8 cellular contexts compared by ENCODE assay signal in genomic region chr17:9768381-9768934, GRCh38. TPM values are rescaled to one million over a fixed set of nuclear protein-coding genes. Genes with fewer than 3 reads are reported as not detected.
DNase-seq lines count a peak whose midpoint lies in the region; ATAC-seq, FAIRE-seq and TF ChIP-seq lines count a peak whose summit lies in the region.
"Had no signal": no experiment of that assay in that cellular context is flagged by ENCODE, and none has a peak within 500 bp of the region (broad histone marks: within the 10 kb centered on the region; RNA-seq: fewer than 3 reads in every experiment).

No MANE protein-coding gene starts in this region.

- CTCF ChIA-PET in WTC11 (lab: Charles Lee): interaction anchor here (0.6 to 1.9 kb wide), 47 partner anchors 8 to 718 kb away, joined by 3 to 31 read pairs (median 4); partner anchors contain the start of genes CFAP52, DHRS7C and STX8

- ATAC-seq in WTC11: no peak
- no peak for ATAC-seq in GM19395 (IDR thresholded peaks at IDR 0.05; ENCODE audit: unreplicated experiment)

- no peaks in the 10 kb centered on the region for H3K36me3 Mint-ChIP-seq in WTC11

- FAIRE-seq in G401.6 (lab: Jason Lieb, UNC): peak; percentile 79

- H3K27ac Mint-ChIP-seq in WTC11: no peak overlapping the region

- H3K4me3 ChIP-seq in KMS-11 (IDR thresholded peaks at IDR 0.05; ENCODE audit: insufficient read depth, low read depth, low read length): no peak overlapping the region
- H3K4me3 ChIP-seq: SK-N-MC had no signal

- no peaks in the 10 kb centered on the region for H3K36me3 ChIP-seq in KMS-11 (ENCODE audit: insufficient read depth)

- no peak overlapping the region for H3K4me3 Mint-ChIP-seq in WTC11

- H3K9me3 Mint-ChIP-seq in WTC11: no peaks in the 10 kb centered on the region

- TF ChIP-seq CTCF in KMS-11 (conservative IDR thresholded peaks at IDR 0.05; ENCODE audit: low read depth, low read length): peak; percentile 41; the same call in 1 of the 2 replicates
- peak; percentile 67 for TF ChIP-seq CTCF in WTC11 (IDR thresholded peaks at IDR 0.05)

- DNase-seq in WTC11 (ENCODE audit: low spot score): no peak
- peak; percentile 20 for DNase-seq in iris pigment epithelial cell (ENCODE audit: low read depth)
- DNase-seq in NCI-H446 treated with DMSO at 0.1 percent for 48 hours (lab: John Stamatoyannopoulos, UW): no peak
- no peak for DNase-seq in stimulated activated CD4-positive, alpha-beta T cell treated with anti-CD3 and anti-CD28 coated beads, Interleukin-2, amount 100 ng/mL, for 48 hours

- no peaks in the 10 kb centered on the region for H3K4me1 ChIP-seq in KMS-11 (ENCODE audit: low read depth, poor library complexity, severe bottlenecking)

- H3K27me3 ChIP-seq in KMS-11 (ENCODE audit: insufficient read depth, low read depth): no peaks in the 10 kb centered on the region

- H4K20me1 ChIP-seq in KMS-11 (ENCODE audit: insufficient read depth): no peaks in the 10 kb centered on the region

- H3K27ac ChIP-seq in KMS-11: no peak overlapping the region
- H3K27ac ChIP-seq: SK-N-MC had no signal

- no peak overlapping the region for H3K4me2 ChIP-seq in KMS-11

- no peaks in the 10 kb centered on the region for H3K79me2 ChIP-seq in KMS-11 (ENCODE audit: insufficient read depth, low read depth)

- POLR2A ChIA-PET in WTC11 (lab: Charles Lee): no interaction called here

- H3K27me3 Mint-ChIP-seq in WTC11 (ENCODE audit: low read depth): peaks cover 4% of the 10 kb centered on the region; the same call in 1 of the 2 replicates

- no peak overlapping the region for H2AFZ ChIP-seq in KMS-11 (ENCODE audit: low read depth)

- no peaks in the 10 kb centered on the region for H3K4me1 Mint-ChIP-seq in WTC11

- H3K9ac ChIP-seq in KMS-11: no peak overlapping the region

TF ChIP-seq in WTC11, 78 proteins besides CTCF, POLR2A, EP300 and RAD21:
- TF ChIP-seq NFE2L1 (CRISPR knock-in tag; IDR thresholded peaks at IDR 0.05): no peak
- TF ChIP-seq, protein P1, sequence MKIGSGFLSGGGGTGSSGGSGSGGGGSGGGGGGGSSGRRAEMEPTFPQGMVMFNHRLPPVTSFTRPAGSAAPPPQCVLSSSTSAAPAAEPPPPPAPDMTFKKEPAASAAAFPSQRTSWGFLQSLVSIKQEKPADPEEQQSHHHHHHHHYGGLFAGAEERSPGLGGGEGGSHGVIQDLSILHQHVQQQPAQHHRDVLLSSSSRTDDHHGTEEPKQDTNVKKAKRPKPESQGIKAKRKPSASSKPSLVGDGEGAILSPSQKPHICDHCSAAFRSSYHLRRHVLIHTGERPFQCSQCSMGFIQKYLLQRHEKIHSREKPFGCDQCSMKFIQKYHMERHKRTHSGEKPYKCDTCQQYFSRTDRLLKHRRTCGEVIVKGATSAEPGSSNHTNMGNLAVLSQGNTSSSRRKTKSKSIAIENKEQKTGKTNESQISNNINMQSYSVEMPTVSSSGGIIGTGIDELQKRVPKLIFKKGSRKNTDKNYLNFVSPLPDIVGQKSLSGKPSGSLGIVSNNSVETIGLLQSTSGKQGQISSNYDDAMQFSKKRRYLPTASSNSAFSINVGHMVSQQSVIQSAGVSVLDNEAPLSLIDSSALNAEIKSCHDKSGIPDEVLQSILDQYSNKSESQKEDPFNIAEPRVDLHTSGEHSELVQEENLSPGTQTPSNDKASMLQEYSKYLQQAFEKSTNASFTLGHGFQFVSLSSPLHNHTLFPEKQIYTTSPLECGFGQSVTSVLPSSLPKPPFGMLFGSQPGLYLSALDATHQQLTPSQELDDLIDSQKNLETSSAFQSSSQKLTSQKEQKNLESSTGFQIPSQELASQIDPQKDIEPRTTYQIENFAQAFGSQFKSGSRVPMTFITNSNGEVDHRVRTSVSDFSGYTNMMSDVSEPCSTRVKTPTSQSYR (CRISPR knock-in tag; IDR thresholded peaks at IDR 0.05): no peak
- no peak for TF ChIP-seq MXD4 (CRISPR knock-in tag; IDR thresholded peaks at IDR 0.05; ENCODE audit: borderline replicate concordance)
- TF ChIP-seq, protein P2, sequence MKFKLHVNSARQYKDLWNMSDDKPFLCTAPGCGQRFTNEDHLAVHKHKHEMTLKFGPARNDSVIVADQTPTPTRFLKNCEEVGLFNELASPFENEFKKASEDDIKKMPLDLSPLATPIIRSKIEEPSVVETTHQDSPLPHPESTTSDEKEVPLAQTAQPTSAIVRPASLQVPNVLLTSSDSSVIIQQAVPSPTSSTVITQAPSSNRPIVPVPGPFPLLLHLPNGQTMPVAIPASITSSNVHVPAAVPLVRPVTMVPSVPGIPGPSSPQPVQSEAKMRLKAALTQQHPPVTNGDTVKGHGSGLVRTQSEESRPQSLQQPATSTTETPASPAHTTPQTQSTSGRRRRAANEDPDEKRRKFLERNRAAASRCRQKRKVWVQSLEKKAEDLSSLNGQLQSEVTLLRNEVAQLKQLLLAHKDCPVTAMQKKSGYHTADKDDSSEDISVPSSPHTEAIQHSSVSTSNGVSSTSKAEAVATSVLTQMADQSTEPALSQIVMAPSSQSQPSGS (CRISPR knock-in tag; IDR thresholded peaks at IDR 0.05; ENCODE audit: borderline replicate concordance, low read depth): no peak
- TF ChIP-seq ZBTB21 (CRISPR knock-in tag; IDR thresholded peaks at IDR 0.05; ENCODE audit: borderline replicate concordance): no peak
- TF ChIP-seq, protein P3, sequence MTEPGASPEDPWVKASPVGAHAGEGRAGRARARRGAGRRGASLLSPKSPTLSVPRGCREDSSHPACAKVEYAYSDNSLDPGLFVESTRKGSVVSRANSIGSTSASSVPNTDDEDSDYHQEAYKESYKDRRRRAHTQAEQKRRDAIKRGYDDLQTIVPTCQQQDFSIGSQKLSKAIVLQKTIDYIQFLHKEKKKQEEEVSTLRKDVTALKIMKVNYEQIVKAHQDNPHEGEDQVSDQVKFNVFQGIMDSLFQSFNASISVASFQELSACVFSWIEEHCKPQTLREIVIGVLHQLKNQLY (CRISPR knock-in tag; IDR thresholded peaks at IDR 0.05): no peak
- no peak for TF ChIP-seq ESRRA (CRISPR knock-in tag; IDR thresholded peaks at IDR 0.05; ENCODE audit: borderline replicate concordance)
- no peak for TF ChIP-seq PRRX2 (CRISPR knock-in tag; IDR thresholded peaks at IDR 0.05)
- TF ChIP-seq NR1H2 (CRISPR knock-in tag; IDR thresholded peaks at IDR 0.05): no peak
- no peak for TF ChIP-seq TP53 (CRISPR knock-in tag; IDR thresholded peaks at IDR 0.05)

RNA-seq across cellular contexts. Expression of gene DHRS7C, which starts 22.9 kb away (rescaled TPM):
- not detected in 3 replicates for total RNA-seq in WTC11 (2021)

RNA-seq across cellular contexts. Expression of gene GSG1L2, which starts 53.4 kb away (rescaled TPM):
- total RNA-seq in WTC11 (2021): not detected in 3 replicates

RNA-seq across cellular contexts. Expression of gene GLP2R, which starts 57.3 kb away (rescaled TPM):
- not detected in 3 replicates for total RNA-seq in WTC11 (2021)
